Comparison of ENCODE assay signal across 22 cellular contexts in genomic region chr2:225122007-225122406, GRCh38.
DNase-seq lines count a peak whose midpoint lies in the region; ATAC-seq and TF ChIP-seq lines count a peak whose summit lies in the region.
"Had no signal": no experiment of that assay in that cellular context is flagged by ENCODE, and none has a peak within 500 bp of the region (broad histone marks: within the 10 kb centered on the region; RNA-seq: fewer than 3 reads in every experiment).

No MANE protein-coding gene starts in this region.

- H3K9me2 ChIP-seq in GM23248 (ENCODE audit: insufficient read depth) = no peaks in the 10 kb centered on the region

- CTCF ChIA-PET in activated CD4-positive, alpha-beta memory T cell treated with anti-CD3 and anti-CD28 coated beads for 36 hours (lab: Charles Lee) = interaction anchor here (0.9 to 1.9 kb wide), 2 partner anchors 120 to 539 kb away, joined by 3 to 11 read pairs; no protein-coding TSS in a partner anchor
- CTCF ChIA-PET in activated CD4-positive, alpha-beta memory T cell treated with anti-CD3 and anti-CD28 coated beads, Interleukin-2, amount 10 ng/mL, durations not matched to agents 7 days and 5 days (lab: Charles Lee) = interaction anchor here (0.9 to 1.4 kb wide), 2 partner anchors 535 to 539 kb away, joined by 3 to 4 read pairs; no protein-coding TSS in a partner anchor

- H3K27ac Mint-ChIP-seq in activated CD4-positive, alpha-beta memory T cell treated with anti-CD3 and anti-CD28 coated beads for 36 hours = no peak overlapping the region
- H3K27ac Mint-ChIP-seq in activated CD4-positive, alpha-beta memory T cell treated with anti-CD3 and anti-CD28 coated beads, Interleukin-2, amount 10 ng/mL, durations not matched to agents 7 days and 5 days = no peak overlapping the region
- no peak overlapping the region for H3K27ac Mint-ChIP-seq in activated T-cell treated with anti-CD3 and anti-CD28 coated beads, Interleukin-2, amount 50 U/mL, for 72 hours
- H3K27ac Mint-ChIP-seq: T-helper 17 cell had no signal

- H3K27me3 Mint-ChIP-seq in activated CD4-positive, alpha-beta memory T cell treated with anti-CD3 and anti-CD28 coated beads for 36 hours = no peaks in the 10 kb centered on the region
- H3K27me3 Mint-ChIP-seq in activated CD4-positive, alpha-beta memory T cell treated with anti-CD3 and anti-CD28 coated beads, Interleukin-2, amount 10 ng/mL, durations not matched to agents 7 days and 5 days = peaks cover 2% of the 10 kb centered on the region
- H3K27me3 Mint-ChIP-seq in activated T-cell treated with anti-CD3 and anti-CD28 coated beads, Interleukin-2, amount 50 U/mL, for 72 hours (ENCODE audit: low read depth) = no peaks in the 10 kb centered on the region
- H3K27me3 Mint-ChIP-seq: T-helper 17 cell had no signal

- H3K27ac ChIP-seq in GM23248 (no peak overlapping the region), OCI-LY3 (ENCODE audit: low read length) (no peak overlapping the region)
- H3K27ac ChIP-seq: BLaER1, brain microvascular endothelial cell, parathyroid adenoma, Peyer's patch, right atrium auricular region, SJSA1 had no signal

- TF ChIP-seq CTCF in OCI-LY3 (IDR thresholded peaks at IDR 0.05; ENCODE audit: low read depth, low read length) = no peak

- H3K9me3 ChIP-seq in GM23248 (ENCODE audit: low read depth) = no peaks in the 10 kb centered on the region
- no peaks in the 10 kb centered on the region for H3K9me3 ChIP-seq in OCI-LY3 (ENCODE audit: insufficient read depth, low read length)
- H3K9me3 ChIP-seq: BLaER1, HAP-1, Peyer's patch, right atrium auricular region, SJSA1 had no signal

- peak overlapping the region; percentile 28 for H2AFZ ChIP-seq in GM23248
- peak overlapping the region; percentile 68 for H2AFZ ChIP-seq in OCI-LY3 (ENCODE audit: low read depth, low read length)
- H2AFZ ChIP-seq: parathyroid adenoma had no signal

- ATAC-seq in GM18858 (IDR thresholded peaks at IDR 0.05; ENCODE audit: unreplicated experiment) (no peak), HG03039 (IDR thresholded peaks at IDR 0.05; ENCODE audit: unreplicated experiment) (no peak)
- no peak for ATAC-seq in activated T-cell treated with anti-CD3 and anti-CD28 coated beads, Interleukin-2, amount 50 U/mL, for 72 hours (replicated peaks in 1 of 2)
- ATAC-seq: T-helper 17 cell had no signal

- no peak overlapping the region for H3K4me3 ChIP-seq in GM23248
- H3K4me3 ChIP-seq in OCI-LY3 (ENCODE audit: low read length) = peak overlapping the region; percentile 47
- H3K4me3 ChIP-seq: BLaER1, HAP-1, lung, Peyer's patch, right atrium auricular region, SJSA1 had no signal

- POLR2A ChIA-PET in activated CD4-positive, alpha-beta memory T cell treated with anti-CD3 and anti-CD28 coated beads for 36 hours (lab: Charles Lee) = no interaction called here
- POLR2A ChIA-PET in activated CD4-positive, alpha-beta memory T cell treated with anti-CD3 and anti-CD28 coated beads, Interleukin-2, amount 10 ng/mL, durations not matched to agents 7 days and 5 days (lab: Charles Lee) = no interaction called here

- H3K9ac ChIP-seq in GM23248 = no peak overlapping the region
- no peak overlapping the region for H3K9ac ChIP-seq in OCI-LY3 (ENCODE audit: low read length)
- H3K9ac ChIP-seq: BLaER1, parathyroid adenoma had no signal

- no peak overlapping the region for H3K4me2 ChIP-seq in GM23248 (ENCODE audit: unreplicated experiment)
- peak overlapping the region; percentile 52 for H3K4me2 ChIP-seq in OCI-LY3 (ENCODE audit: low read length)
- H3K4me2 ChIP-seq: BLaER1 had no signal

- no peaks in the 10 kb centered on the region for H3K79me2 ChIP-seq in GM23248 (ENCODE audit: insufficient read depth)
- H3K79me2 ChIP-seq in OCI-LY3 (ENCODE audit: low read length) = no peaks in the 10 kb centered on the region
- H3K79me2 ChIP-seq: parathyroid adenoma had no signal

- H3K4me1 Mint-ChIP-seq in activated CD4-positive, alpha-beta memory T cell treated with anti-CD3 and anti-CD28 coated beads for 36 hours (ENCODE audit: low read depth) = no peaks in the 10 kb centered on the region
- peaks cover 1% of the 10 kb centered on the region for H3K4me1 Mint-ChIP-seq in activated CD4-positive, alpha-beta memory T cell treated with anti-CD3 and anti-CD28 coated beads, Interleukin-2, amount 10 ng/mL, durations not matched to agents 7 days and 5 days
- no peaks in the 10 kb centered on the region for H3K4me1 Mint-ChIP-seq in activated T-cell treated with anti-CD3 and anti-CD28 coated beads, Interleukin-2, amount 50 U/mL, for 72 hours (ENCODE audit: low read depth)

- 97% methylated on average over 8 of the region's 8 CpGs for WGBS in GM23248 (ENCODE audit: low coverage in 1 of 2, low lambda C conversion rate in 2 of 2, missing lambda C conversion rate in 2 of 2), 2 experiments

- H3K36me3 Mint-ChIP-seq in activated CD4-positive, alpha-beta memory T cell treated with anti-CD3 and anti-CD28 coated beads for 36 hours = no peaks in the 10 kb centered on the region
- H3K36me3 Mint-ChIP-seq in activated CD4-positive, alpha-beta memory T cell treated with anti-CD3 and anti-CD28 coated beads, Interleukin-2, amount 10 ng/mL, durations not matched to agents 7 days and 5 days (ENCODE audit: low read depth) = no peaks in the 10 kb centered on the region
- H3K36me3 Mint-ChIP-seq in activated T-cell treated with anti-CD3 and anti-CD28 coated beads, Interleukin-2, amount 50 U/mL, for 72 hours (ENCODE audit: insufficient read depth in 2 of 2) = no peaks in the 10 kb centered on the region

- intact Hi-C loops in activated CD4-positive, alpha-beta memory T cell treated with anti-CD3 and anti-CD28 coated beads for 36 hours (cut with micrococcal nuclease) = loop anchor here (2.0 kb wide), 1 partner anchor 163 kb away; no protein-coding TSS in a partner anchor

- peaks cover 16% of the 10 kb centered on the region for H3F3A ChIP-seq in GM23248 (ENCODE audit: insufficient read depth)

- H3K4me1 ChIP-seq in GM23248 (ENCODE audit: insufficient read depth) (peaks cover 37% of the 10 kb centered on the region), OCI-LY3 (ENCODE audit: low read length) (peaks cover 19% of the 10 kb centered on the region)
- H3K4me1 ChIP-seq: BLaER1, HAP-1, parathyroid adenoma, Peyer's patch, right atrium auricular region had no signal

- DNase-seq in activated CD4-positive, alpha-beta memory T cell treated with anti-CD3 and anti-CD28 coated beads for 36 hours = peak; percentile 15
- DNase-seq in activated CD4-positive, alpha-beta memory T cell treated with anti-CD3 and anti-CD28 coated beads, Interleukin-2, amount 10 ng/mL, durations not matched to agents 7 days and 5 days = no peak
- no peak for DNase-seq in GM23248
- DNase-seq in stimulated activated CD8-positive, alpha-beta memory T cell treated with anti-CD3 and anti-CD28 coated beads, Interleukin-4, amount 100 ng/mL, for 48 hours = peak; percentile 28
- no peak for DNase-seq in activated T-cell treated with anti-CD3 and anti-CD28 coated beads, Interleukin-2, amount 50 U/mL, for 72 hours
- DNase-seq: ACHN; activated CD8-positive, alpha-beta memory T cell treated with anti-CD3 and anti-CD28 coated beads, Interleukin-2, amount 50 U/mL, for 48 hours; activated gamma-delta T cell; brain microvascular endothelial cell; GF-D8; kidney glomerular epithelial cell; Peyer's patch; T-helper 17 cell had no signal

- no peak overlapping the region for H3K4me3 Mint-ChIP-seq in activated CD4-positive, alpha-beta memory T cell treated with anti-CD3 and anti-CD28 coated beads for 36 hours
- no peak overlapping the region for H3K4me3 Mint-ChIP-seq in activated CD4-positive, alpha-beta memory T cell treated with anti-CD3 and anti-CD28 coated beads, Interleukin-2, amount 10 ng/mL, durations not matched to agents 7 days and 5 days
- H3K4me3 Mint-ChIP-seq in activated T-cell treated with anti-CD3 and anti-CD28 coated beads, Interleukin-2, amount 50 U/mL, for 72 hours = no peak overlapping the region
- H3K4me3 Mint-ChIP-seq: T-helper 17 cell had no signal

- in situ Hi-C loops in GM23248 (cut with MboI) = loop anchor here (10.0 kb wide), 1 partner anchor 533 kb away; no protein-coding TSS in a partner anchor

- H3K36me3 ChIP-seq in GM23248 (ENCODE audit: low read depth) (no peaks in the 10 kb centered on the region), OCI-LY3 (replicated peaks; ENCODE audit: low read depth, low read length) (no peaks in the 10 kb centered on the region)
- H3K36me3 ChIP-seq: BLaER1, brain microvascular endothelial cell, HAP-1, Peyer's patch, right atrium auricular region, SJSA1 had no signal

- H3K9me3 Mint-ChIP-seq in activated CD4-positive, alpha-beta memory T cell treated with anti-CD3 and anti-CD28 coated beads for 36 hours = no peaks in the 10 kb centered on the region
- H3K9me3 Mint-ChIP-seq in activated CD4-positive, alpha-beta memory T cell treated with anti-CD3 and anti-CD28 coated beads, Interleukin-2, amount 10 ng/mL, durations not matched to agents 7 days and 5 days = no peaks in the 10 kb centered on the region
- H3K9me3 Mint-ChIP-seq in activated T-cell treated with anti-CD3 and anti-CD28 coated beads, Interleukin-2, amount 50 U/mL, for 72 hours = peaks cover 0 to 2% of the 10 kb centered on the region in 2 donors

- no peaks in the 10 kb centered on the region for H3K27me3 ChIP-seq in GM23248 (replicated peaks; ENCODE audit: insufficient read depth)
- no peaks in the 10 kb centered on the region for H3K27me3 ChIP-seq in OCI-LY3 (ENCODE audit: low read depth, low read length)
- H3K27me3 ChIP-seq: BLaER1, brain microvascular endothelial cell, Peyer's patch, right atrium auricular region, SJSA1 had no signal

- H4K20me1 ChIP-seq in GM23248 (ENCODE audit: insufficient read depth) (no peaks in the 10 kb centered on the region), OCI-LY3 (ENCODE audit: insufficient read depth, low read length) (no peaks in the 10 kb centered on the region)
- H4K20me1 ChIP-seq: BLaER1 had no signal

Comparison
In these comparisons a context has a peak if more than half of its experiments do, and no peak if none do; other contexts are left out.
1. DNase-seq: peak in activated CD4-positive, alpha-beta memory T cell treated with anti-CD3 and anti-CD28 coated beads for 36 hours (single experiment) and stimulated activated CD8-positive, alpha-beta memory T cell treated with anti-CD3 and anti-CD28 coated beads, Interleukin-4, amount 100 ng/mL, for 48 hours (single experiment); none in activated CD4-positive, alpha-beta memory T cell treated with anti-CD3 and anti-CD28 coated beads, Interleukin-2, amount 10 ng/mL, durations not matched to agents 7 days and 5 days (single experiment), GM23248 (single experiment) and activated T-cell treated with anti-CD3 and anti-CD28 coated beads, Interleukin-2, amount 50 U/mL, for 72 hours (0 of 2).